In genomic region chr2:96403481-96403880, GRCh38 we compare ENCODE assay signal across 15 cellular contexts.
DNase-seq lines count a peak whose midpoint lies in the region; ATAC-seq, FAIRE-seq and TF ChIP-seq lines count a peak whose summit lies in the region.
"Had no signal": no experiment of that assay in that cellular context is flagged by ENCODE, and none has a peak within 500 bp of the region (broad histone marks: within the 10 kb centered on the region; RNA-seq: fewer than 3 reads in every experiment).

No MANE protein-coding gene starts in this region.

- no peaks in the 10 kb centered on the region for H3K79me1 ChIP-seq in H1 (ENCODE audit: low read depth, low read length)

- no peaks in the 10 kb centered on the region for H3K27me3 ChIP-seq in H1 (replicated peaks in 1 of 4; ENCODE audit: control insufficient read depth in 3 of 4, extremely low read depth in 1 of 4, insufficient read depth in 3 of 4, low read length in 3 of 4)

- H3K27me3 Mint-ChIP-seq in osteocyte (ENCODE audit: unreplicated experiment) = peaks cover 19% of the 10 kb centered on the region

- no peak overlapping the region for H3K27ac Mint-ChIP-seq in osteocyte (ENCODE audit: unreplicated experiment)

- no peak overlapping the region for H3K4me2 ChIP-seq in H1 (ENCODE audit: insufficient read depth in 1 of 2, low read depth in 2 of 2, low read length in 2 of 2)

- no peak for TF ChIP-seq EP300 in H1 (IDR thresholded peaks at IDR 0.05; ENCODE audit: borderline replicate concordance in 1 of 2, low read depth in 2 of 2, low read length in 2 of 2)

- no peak overlapping the region for H3K23ac ChIP-seq in H1 (ENCODE audit: insufficient read length)

- TF ChIP-seq POLR2A in H1 (IDR thresholded peaks at IDR 0.05; ENCODE audit: control extremely low read depth in 1 of 2, low read depth in 2 of 2, low read length in 2 of 2) = no peak
- TF ChIP-seq POLR2A in GM12891 (IDR thresholded peaks at IDR 0.05; ENCODE audit: low read depth, low read length) = no peak

- H2BK120ac ChIP-seq in H1 (replicated peaks; ENCODE audit: low read depth, low read length) = no peak overlapping the region

- no peaks in the 10 kb centered on the region for H3K79me2 ChIP-seq in H1 (ENCODE audit: control insufficient read depth in 1 of 2, insufficient read depth in 2 of 2, low read length in 2 of 2)

- H2AFZ ChIP-seq in H1 (ENCODE audit: low read length) = no peak overlapping the region

- no peak overlapping the region for H3K27ac ChIP-seq in H1 (ENCODE audit: low read depth, low read length)

- ATAC-seq in left ventricle myocardium superior = peak; percentile 13
- no peak for ATAC-seq in left cardiac atrium
- no peak for ATAC-seq in HG03159 (IDR thresholded peaks at IDR 0.05; ENCODE audit: unreplicated experiment)
- ATAC-seq: Panc1 had no signal

- H3K4me1 ChIP-seq in H1 (replicated peaks in 1 of 4; ENCODE audit: control insufficient read depth in 3 of 4, insufficient read depth in 4 of 4, low read length in 3 of 4) = peaks cover 0 to 8% (median 1%) of the 10 kb centered on the region in 4 experiments; a peak in 5 of 7 replicates

- H4K91ac ChIP-seq in H1 (replicated peaks; ENCODE audit: insufficient read length, low read length) = no peak overlapping the region

- H3K18ac ChIP-seq in H1 (ENCODE audit: extremely low read depth, low read length) = no peak overlapping the region

- no peak overlapping the region for H4K5ac ChIP-seq in H1 (ENCODE audit: insufficient read length, low read depth, low read length)

- WGBS in H1 (ENCODE audit: extremely low coverage in 1 of 2, insufficient coverage in 1 of 2, insufficient read length in 1 of 2, insufficient replicate concordance in 2 of 2, low coverage in 1 of 2, low lambda C conversion rate in 2 of 2, missing lambda C conversion rate in 1 of 2), 2 experiments = 87% methylated on average over 5 of the region's 5 CpGs; no CpG with 5 or more reads in 1 of the 2 experiments

- peak overlapping the region; percentile 55; the same call in 1 of the 2 replicates for H2BK20ac ChIP-seq in H1 (ENCODE audit: low read length)

- no peaks in the 10 kb centered on the region for H3K36me3 ChIP-seq in H1 (ENCODE audit: control insufficient read depth in 2 of 4, insufficient read depth in 4 of 4, low read length in 3 of 4)

- H2BK15ac ChIP-seq in H1 (ENCODE audit: low read length) = peak overlapping the region; percentile 75; the same call in 1 of the 2 replicates

- H2BK12ac ChIP-seq in H1 (ENCODE audit: low read depth, low read length) = no peak overlapping the region

- FAIRE-seq in H1 (lab: Jason Lieb, UNC) = no peak
- no peak for FAIRE-seq in GM12891 (lab: Jason Lieb, UNC)

- no peak overlapping the region; a peak in 1 of 7 replicates for H3K9ac ChIP-seq in H1 (replicated peaks in 1 of 4; ENCODE audit: extremely low read depth in 1 of 4, low read depth in 3 of 4, low read length in 3 of 4)

- H3K9me3 ChIP-seq in H1 (ENCODE audit: insufficient read depth in 2 of 2, low read depth in 1 of 2, low read length in 1 of 2) = no peaks in the 10 kb centered on the region

- no peak overlapping the region for H3K56ac ChIP-seq in H1 (replicated peaks; ENCODE audit: insufficient read length, low read depth, low read length)

- H2AK5ac ChIP-seq in H1 (ENCODE audit: low read depth, low read length) = no peak overlapping the region

- H3K4me3 Mint-ChIP-seq in osteocyte (ENCODE audit: unreplicated experiment) = no peak overlapping the region
- H3K4me3 Mint-ChIP-seq: CD8-positive, alpha-beta memory T cell had no signal

- CTCF ChIA-PET in H1 (lab: Charles Lee; ENCODE audit: partially characterized antibody) = interaction anchor here (0.6 to 11.6 kb wide), 10 partner anchors 8 to 727 kb away, joined by 3 to 171 read pairs (median 4); partner anchors contain the start of gene NEURL3

- H3K23me2 ChIP-seq in H1 (ENCODE audit: low read depth, low read length) = peaks cover 4% of the 10 kb centered on the region; the same call in 1 of the 2 replicates

- peak overlapping the region; percentile 79; the same call in 1 of the 2 replicates for H4K8ac ChIP-seq in H1 (ENCODE audit: extremely low read depth, insufficient read depth, low read length)

- no peak overlapping the region for H3K14ac ChIP-seq in H1 (ENCODE audit: insufficient read length)

- TF ChIP-seq CTCF in H1 (IDR thresholded peaks at IDR 0.05; ENCODE audit: control extremely low read depth in 1 of 3, insufficient read depth in 1 of 3, low read depth in 1 of 3, low read length in 3 of 3) (no peak), osteocyte (IDR thresholded peaks at IDR 0.05) (no peak)

- no peak overlapping the region; the same call in 1 of the 2 replicates for H2BK5ac ChIP-seq in H1 (ENCODE audit: low read depth, low read length)

- no peaks in the 10 kb centered on the region for H3K9me3 Mint-ChIP-seq in osteocyte (ENCODE audit: unreplicated experiment)
- H3K9me3 Mint-ChIP-seq: CD8-positive, alpha-beta memory T cell had no signal

- POLR2A ChIA-PET in H1 (lab: Charles Lee; ENCODE audit: partially characterized antibody) = interaction anchor here (0.7 kb wide), 2 partner anchors 11 to 58 kb away, joined by 3 read pairs; no protein-coding TSS in a partner anchor

- H3K36me3 Mint-ChIP-seq in osteocyte (ENCODE audit: unreplicated experiment) = no peaks in the 10 kb centered on the region

- no peak overlapping the region for H3K4ac ChIP-seq in H1 (replicated peaks; ENCODE audit: insufficient read length, low read depth, low read length)

- DNase-seq in left ventricle myocardium superior (no peak), left cardiac atrium (no peak), H1 (ENCODE audit: low read depth in 1 of 2, low spot score in 2 of 2) (no peak), osteocyte (ENCODE audit: extremely low spot score, unreplicated experiment) (peak; percentile 69), GM12891 (ENCODE audit: insufficient read length, low spot score) (no peak), NCI-H748 (lab: John Stamatoyannopoulos, UW; ENCODE audit: unreplicated experiment) (no peak)
- DNase-seq: C1 segment of cervical spinal cord; CD8-positive, alpha-beta memory T cell; GOT3; NCI-H1048; NCI-H1436; NCI-H1930; NCI-H526 had no signal

- no peak overlapping the region for H3K4me3 ChIP-seq in H1 (ENCODE audit: extremely low read depth in 1 of 4, insufficient read depth in 2 of 4, low read depth in 3 of 4, low read length in 4 of 4)

- H3K4me1 Mint-ChIP-seq in osteocyte (ENCODE audit: unreplicated experiment) = peaks cover 7% of the 10 kb centered on the region

- peaks cover 0 to 6% of the 10 kb centered on the region in 2 experiments for H4K20me1 ChIP-seq in H1 (replicated peaks in 1 of 2; ENCODE audit: control insufficient read depth in 1 of 2, insufficient read depth in 2 of 2, low read length in 2 of 2)

- no peak for TF ChIP-seq RAD21 in H1 (IDR thresholded peaks at IDR 0.05 in 1 of 2, conservative IDR thresholded peaks at IDR 0.05 in 1 of 2; ENCODE audit: low read depth in 2 of 2, low read length in 2 of 2)

- intact Hi-C loops in left ventricle myocardium superior (cut with micrococcal nuclease) (no loop called here), left cardiac atrium (cut with DNase I) (no loop called here)

TF ChIP-seq in H1, 55 proteins besides CTCF, POLR2A, EP300 and RAD21:
- TF ChIP-seq RNF2 (IDR thresholded peaks at IDR 0.05; ENCODE audit: borderline replicate concordance, low read depth, low read length, missing control alignments, poor library complexity, severe bottlenecking) (no peak), SIN3A (conservative IDR thresholded peaks at IDR 0.05 in 1 of 2, IDR thresholded peaks at IDR 0.05 in 1 of 2; ENCODE audit: low read depth in 1 of 2, low read length in 2 of 2) (no peak), NRF1 (IDR thresholded peaks at IDR 0.05; ENCODE audit: low read depth, low read length) (no peak), HDAC6 (IDR thresholded peaks at IDR 0.05; ENCODE audit: low read depth, low read length) (no peak), SRF (IDR thresholded peaks at IDR 0.05; ENCODE audit: low read depth, low read length) (no peak), TBP (IDR thresholded peaks at IDR 0.05; ENCODE audit: low read depth, low read length) (no peak), RXRA (IDR thresholded peaks at IDR 0.05; ENCODE audit: insufficient read depth, low read depth, low read length) (no peak)

TF ChIP-seq in GM12891, 5 proteins besides CTCF, POLR2A, EP300 and RAD21:
- TF ChIP-seq POLR2AphosphoS5 (IDR thresholded peaks at IDR 0.05; ENCODE audit: low read depth, low read length) (no peak), PAX5 (IDR thresholded peaks at IDR 0.05; ENCODE audit: insufficient read depth, low read length, severe bottlenecking) (no peak), SPI1 (IDR thresholded peaks at IDR 0.05; ENCODE audit: low read depth, low read length) (no peak), POU2F2 (IDR thresholded peaks at IDR 0.05; ENCODE audit: low read depth, low read length) (no peak), TAF1 (IDR thresholded peaks at IDR 0.05; ENCODE audit: low read depth, low read length) (no peak)
